In the genomic region with DNA sequence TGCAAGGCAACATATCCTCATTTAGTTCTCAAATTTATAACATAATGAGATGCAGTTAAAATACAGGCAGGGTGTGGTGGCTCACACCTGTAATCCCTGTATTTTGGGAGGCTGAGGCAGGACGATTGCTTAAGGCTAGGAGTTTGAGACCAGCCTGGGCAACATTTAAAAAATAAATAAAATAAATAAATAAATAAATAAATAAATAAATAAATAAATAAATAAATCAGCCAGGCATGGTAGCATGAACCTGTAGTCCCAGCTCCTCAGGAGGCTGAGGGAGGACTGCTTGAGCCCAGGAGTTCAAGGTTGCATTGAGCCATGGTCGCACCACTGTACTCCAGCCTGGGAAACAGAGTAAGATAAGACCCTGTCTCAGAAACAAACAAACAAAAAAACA, we compare ENCODE assay signal across 19 cellular contexts.
DNase-seq lines count a peak whose midpoint lies in the region; ATAC-seq and TF ChIP-seq lines count a peak whose summit lies in the region.
"Had no signal": no experiment of that assay in that cellular context is flagged by ENCODE, and none has a peak within 500 bp of the region (broad histone marks: within the 10 kb centered on the region; RNA-seq: fewer than 3 reads in every experiment).

No MANE protein-coding gene starts in this region.

- no peaks in the 10 kb centered on the region for H3K27me3 Mint-ChIP-seq in memory B cell
- H3K27me3 Mint-ChIP-seq: CD4-positive, alpha-beta memory T cell had no signal

- no peak overlapping the region for H3K4me3 Mint-ChIP-seq in memory B cell
- H3K4me3 Mint-ChIP-seq: CD14-positive monocyte; CD4-positive, alpha-beta memory T cell had no signal

- ATAC-seq in memory B cell (ENCODE audit: low read depth) = no peak
- no peak for ATAC-seq in GM19395 (IDR thresholded peaks at IDR 0.05; ENCODE audit: unreplicated experiment)
- ATAC-seq: GM12878, K562 had no signal

- peak overlapping the region; percentile 14 for H3K27ac Mint-ChIP-seq in memory B cell

- H3K27ac ChIP-seq in C4-2B = peak overlapping the region; percentile 45
- no peak overlapping the region for H3K27ac ChIP-seq in HEK293 (ENCODE audit: extremely low read depth, low read depth, low read length)
- H3K27ac ChIP-seq: GM23248 had no signal

- no peak for DNase-seq in memory B cell (ENCODE audit: low spot score in 2 of 2)
- no peak for DNase-seq in NCI-H1105 (lab: John Stamatoyannopoulos, UW)
- no peak for DNase-seq in ACHN
- DNase-seq: AML-193; CD4-positive, alpha-beta memory T cell; COR-L47; DMS 273 treated with DMSO at 0.1 percent for 48 hours; DMS53; DND-41; EL; GM23248; IMR-90 had no signal

- no peaks in the 10 kb centered on the region for H3K9me3 Mint-ChIP-seq in memory B cell
- H3K9me3 Mint-ChIP-seq: CD14-positive monocyte; CD4-positive, alpha-beta memory T cell had no signal

- H3K4me3 ChIP-seq in HEK293 (ENCODE audit: low read depth, low read length) = no peak overlapping the region
- H3K4me3 ChIP-seq: GM12878, GM23248, HAP-1, K562 had no signal

- no peak for TF ChIP-seq CTCF in C4-2B (conservative IDR thresholded peaks at IDR 0.05)
- no peak for TF ChIP-seq CTCF in HEK293 (tag by site-specific recombination; IDR thresholded peaks at IDR 0.05)

- H3K4me1 ChIP-seq in HEK293 (ENCODE audit: control insufficient read depth, insufficient read depth, low read length) = no peaks in the 10 kb centered on the region
- H3K4me1 ChIP-seq: HAP-1 had no signal

- peaks cover 26 to 52% of the 10 kb centered on the region in 2 experiments; a peak in 2 of 3 replicates for H3K36me3 ChIP-seq in HEK293 (ENCODE audit: control insufficient read depth in 2 of 2, insufficient read depth in 1 of 2, low read length in 2 of 2)

- peaks cover 2% of the 10 kb centered on the region for H3K4me1 Mint-ChIP-seq in memory B cell
- H3K4me1 Mint-ChIP-seq: CD14-positive monocyte had no signal

- POLR2A ChIA-PET in HEK293 (lab: Yijun Ruan, JAX) = no interaction called here

- no peaks in the 10 kb centered on the region for H3K9me3 ChIP-seq in HEK293 (ENCODE audit: control insufficient read depth, insufficient read depth, low read depth, low read length)
- H3K9me3 ChIP-seq: HAP-1 had no signal

- in situ Hi-C loops in ACHN (cut with HindIII; ENCODE audit: low pct_ligation_motif_present, low pct_unique_long_range_greater_than_20kb, low sequenced_read_pairs) = no loop called here

- CTCF ChIA-PET in HEK293 (lab: Yijun Ruan, JAX) = interaction anchor here (1.5 kb wide), 1 partner anchor 86 kb away, joined by 3 read pairs; no protein-coding TSS in a partner anchor

- H3K36me3 Mint-ChIP-seq in memory B cell = peaks cover 21% of the 10 kb centered on the region

TF ChIP-seq in HEK293, 187 proteins besides CTCF, POLR2A, EP300 and RAD21 (continues in another document):
- no peak for TF ChIP-seq ZNF792 (tag by site-specific recombination; IDR thresholded peaks at IDR 0.05)
- TF ChIP-seq ZFP3 (tag by site-specific recombination; IDR thresholded peaks at IDR 0.05; ENCODE audit: low read depth) = 0 out of 2 replicates have a peak, but pooled peaks have one; percentile 11
- TF ChIP-seq, protein P1, sequence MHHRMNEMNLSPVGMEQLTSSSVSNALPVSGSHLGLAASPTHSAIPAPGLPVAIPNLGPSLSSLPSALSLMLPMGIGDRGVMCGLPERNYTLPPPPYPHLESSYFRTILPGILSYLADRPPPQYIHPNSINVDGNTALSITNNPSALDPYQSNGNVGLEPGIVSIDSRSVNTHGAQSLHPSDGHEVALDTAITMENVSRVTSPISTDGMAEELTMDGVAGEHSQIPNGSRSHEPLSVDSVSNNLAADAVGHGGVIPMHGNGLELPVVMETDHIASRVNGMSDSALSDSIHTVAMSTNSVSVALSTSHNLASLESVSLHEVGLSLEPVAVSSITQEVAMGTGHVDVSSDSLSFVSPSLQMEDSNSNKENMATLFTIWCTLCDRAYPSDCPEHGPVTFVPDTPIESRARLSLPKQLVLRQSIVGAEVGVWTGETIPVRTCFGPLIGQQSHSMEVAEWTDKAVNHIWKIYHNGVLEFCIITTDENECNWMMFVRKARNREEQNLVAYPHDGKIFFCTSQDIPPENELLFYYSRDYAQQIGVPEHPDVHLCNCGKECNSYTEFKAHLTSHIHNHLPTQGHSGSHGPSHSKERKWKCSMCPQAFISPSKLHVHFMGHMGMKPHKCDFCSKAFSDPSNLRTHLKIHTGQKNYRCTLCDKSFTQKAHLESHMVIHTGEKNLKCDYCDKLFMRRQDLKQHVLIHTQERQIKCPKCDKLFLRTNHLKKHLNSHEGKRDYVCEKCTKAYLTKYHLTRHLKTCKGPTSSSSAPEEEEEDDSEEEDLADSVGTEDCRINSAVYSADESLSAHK (tag by site-specific recombination; IDR thresholded peaks at IDR 0.05) = peak; percentile 13; the same call in 1 of the 2 replicates
- TF ChIP-seq, protein P2, sequence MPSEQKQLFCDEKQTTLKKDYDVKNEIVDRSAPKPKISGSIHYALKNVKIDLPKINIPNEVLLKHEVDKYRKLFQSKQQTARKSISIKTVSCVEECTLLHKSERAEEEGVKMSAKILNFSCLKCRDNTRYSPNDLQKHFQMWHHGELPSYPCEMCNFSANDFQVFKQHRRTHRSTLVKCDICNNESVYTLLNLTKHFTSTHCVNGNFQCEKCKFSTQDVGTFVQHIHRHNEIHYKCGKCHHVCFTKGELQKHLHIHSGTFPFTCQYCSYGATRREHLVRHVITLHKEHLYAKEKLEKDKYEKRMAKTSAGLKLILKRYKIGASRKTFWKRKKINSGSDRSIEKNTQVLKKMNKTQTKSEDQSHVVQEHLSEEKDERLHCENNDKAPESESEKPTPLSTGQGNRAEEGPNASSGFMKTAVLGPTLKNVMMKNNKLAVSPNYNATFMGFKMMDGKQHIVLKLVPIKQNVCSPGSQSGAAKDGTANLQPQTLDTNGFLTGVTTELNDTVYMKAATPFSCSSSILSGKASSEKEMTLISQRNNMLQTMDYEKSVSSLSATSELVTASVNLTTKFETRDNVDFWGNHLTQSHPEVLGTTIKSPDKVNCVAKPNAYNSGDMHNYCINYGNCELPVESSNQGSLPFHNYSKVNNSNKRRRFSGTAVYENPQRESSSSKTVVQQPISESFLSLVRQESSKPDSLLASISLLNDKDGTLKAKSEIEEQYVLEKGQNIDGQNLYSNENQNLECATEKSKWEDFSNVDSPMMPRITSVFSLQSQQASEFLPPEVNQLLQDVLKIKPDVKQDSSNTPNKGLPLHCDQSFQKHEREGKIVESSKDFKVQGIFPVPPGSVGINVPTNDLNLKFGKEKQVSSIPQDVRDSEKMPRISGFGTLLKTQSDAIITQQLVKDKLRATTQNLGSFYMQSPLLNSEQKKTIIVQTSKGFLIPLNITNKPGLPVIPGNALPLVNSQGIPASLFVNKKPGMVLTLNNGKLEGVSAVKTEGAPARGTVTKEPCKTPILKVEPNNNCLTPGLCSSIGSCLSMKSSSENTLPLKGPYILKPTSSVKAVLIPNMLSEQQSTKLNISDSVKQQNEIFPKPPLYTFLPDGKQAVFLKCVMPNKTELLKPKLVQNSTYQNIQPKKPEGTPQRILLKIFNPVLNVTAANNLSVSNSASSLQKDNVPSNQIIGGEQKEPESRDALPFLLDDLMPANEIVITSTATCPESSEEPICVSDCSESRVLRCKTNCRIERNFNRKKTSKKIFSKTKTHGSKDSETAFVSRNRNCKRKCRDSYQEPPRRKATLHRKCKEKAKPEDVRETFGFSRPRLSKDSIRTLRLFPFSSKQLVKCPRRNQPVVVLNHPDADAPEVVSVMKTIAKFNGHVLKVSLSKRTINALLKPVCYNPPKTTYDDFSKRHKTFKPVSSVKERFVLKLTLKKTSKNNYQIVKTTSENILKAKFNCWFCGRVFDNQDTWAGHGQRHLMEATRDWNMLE (tag by site-specific recombination; conservative IDR thresholded peaks at IDR 0.05; ENCODE audit: low read depth) = peak; percentile 97
- TF ChIP-seq ZNF514 (tag by site-specific recombination; IDR thresholded peaks at IDR 0.05) = peak; percentile 73; the same call in 1 of the 2 replicates
- no peak for TF ChIP-seq ZNF548 (tag by site-specific recombination; IDR thresholded peaks at IDR 0.05)
- TF ChIP-seq ZNF510 (tag by site-specific recombination; IDR thresholded peaks at IDR 0.05; ENCODE audit: insufficient replicate concordance) = peak; percentile 91
- TF ChIP-seq ZNF140 (tag by site-specific recombination; IDR thresholded peaks at IDR 0.05) = peak; percentile 95
- peak; percentile 72 for TF ChIP-seq ZBTB21 (tag by site-specific recombination; IDR thresholded peaks at IDR 0.05)
- 0 out of 2 replicates have a peak, but pooled peaks have one; percentile 68 for TF ChIP-seq ZNF138 (tag by site-specific recombination; IDR thresholded peaks at IDR 0.05; ENCODE audit: borderline replicate concordance)
- peak; percentile 98 for TF ChIP-seq ZNF426 (tag by site-specific recombination; IDR thresholded peaks at IDR 0.05)
- no peak for TF ChIP-seq ZNF155 (tag by site-specific recombination; IDR thresholded peaks at IDR 0.05)
- TF ChIP-seq ZNF133 (tag by site-specific recombination; IDR thresholded peaks at IDR 0.05) = no peak
- TF ChIP-seq ZNF350 (tag by site-specific recombination; IDR thresholded peaks at IDR 0.05) = no peak
- peak; percentile 84 for TF ChIP-seq ZXDB (tag by site-specific recombination; IDR thresholded peaks at IDR 0.05)
- TF ChIP-seq ZNF433 (tag by site-specific recombination; IDR thresholded peaks at IDR 0.05; ENCODE audit: low read depth) = peak; percentile 85
- TF ChIP-seq ZNF174 (tag by site-specific recombination; IDR thresholded peaks at IDR 0.05) = no peak
- no peak for TF ChIP-seq ZNF274 (IDR thresholded peaks at IDR 0.05; ENCODE audit: low read length)
- TF ChIP-seq ZNF274 (tag by site-specific recombination; IDR thresholded peaks at IDR 0.05; ENCODE audit: borderline replicate concordance) = no peak
